ENCODE assay signal across 28 cellular contexts in the genomic region with DNA sequence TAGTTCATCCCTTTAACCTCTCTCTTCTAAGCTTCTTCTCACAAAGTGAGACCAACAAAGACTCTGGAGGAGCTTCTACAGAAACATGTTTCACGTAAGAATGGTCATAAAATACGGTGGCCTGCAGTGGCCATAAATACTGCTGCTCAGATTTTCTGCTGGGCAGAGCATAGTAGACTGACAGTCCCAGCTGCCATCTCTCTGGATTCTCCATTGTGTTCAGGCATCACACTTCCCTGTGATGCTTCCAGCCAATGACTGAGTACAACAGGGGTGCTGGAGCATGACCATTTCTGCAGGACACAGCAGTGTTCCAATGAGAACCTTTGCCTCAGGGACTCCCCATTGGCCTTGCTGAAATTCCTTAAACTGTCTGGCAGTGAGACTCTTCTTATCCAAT.
"Had no signal": no experiment of that assay in that cellular context is flagged by ENCODE, and none has a peak within 500 bp of the region (broad histone marks: within the 10 kb centered on the region; RNA-seq: fewer than 3 reads in every experiment).

No MANE protein-coding gene starts in this region.

- H3K27ac Mint-ChIP-seq: activated CD4-positive, alpha-beta T cell treated with anti-CD3 and anti-CD28 coated beads for 36 hours; activated CD4-positive, alpha-beta T cell treated with anti-CD3 and anti-CD28 coated beads, Interleukin-2, amount 10 ng/mL, durations not matched to agents 24 days and 14 days; activated CD8-positive, alpha-beta T cell treated with anti-CD3 and anti-CD28 coated beads for 36 hours; activated naive CD4-positive, alpha-beta T cell treated with anti-CD3 and anti-CD28 coated beads for 36 hours; activated naive CD4-positive, alpha-beta T cell treated with anti-CD3 and anti-CD28 coated beads, Interleukin-2, amount 50 U/mL, for 24 hours; activated naive CD8-positive, alpha-beta T cell treated with anti-CD3 and anti-CD28 coated beads for 36 hours; activated naive CD8-positive, alpha-beta T cell treated with anti-CD3 and anti-CD28 coated beads, Interleukin-2, amount 50 U/mL, for 24 hours; activated T-helper 2 cell treated with anti-CD3 and anti-CD28 coated beads, Interferon-gamma antibody, Interleukin-2, Interleukin-4, amounts not matched to agents 10 μg/mL and 5 μg/mL and 100 μg/mL, durations not matched to agents 14 hours and 24 hours and 36 hours; brain; T-helper 17 cell; T-helper 2 cell treated with Interferon-gamma antibody and Interleukin-4, amounts not matched to agents 5 μg/mL and 100 μg/mL, for 36 hours had no signal

- H3K27me3 ChIP-seq: ascending aorta, esophagus squamous epithelium, gastroesophageal sphincter, heart right ventricle had no signal

- H3K27me3 Mint-ChIP-seq: activated CD4-positive, alpha-beta T cell treated with anti-CD3 and anti-CD28 coated beads for 36 hours; activated CD4-positive, alpha-beta T cell treated with anti-CD3 and anti-CD28 coated beads, Interleukin-2, amount 10 ng/mL, durations not matched to agents 24 days and 14 days; activated CD8-positive, alpha-beta T cell treated with anti-CD3 and anti-CD28 coated beads for 36 hours; activated naive CD4-positive, alpha-beta T cell treated with anti-CD3 and anti-CD28 coated beads, Interleukin-2, amount 50 U/mL, for 24 hours; activated naive CD8-positive, alpha-beta T cell treated with anti-CD3 and anti-CD28 coated beads for 36 hours; activated naive CD8-positive, alpha-beta T cell treated with anti-CD3 and anti-CD28 coated beads, Interleukin-2, amount 50 U/mL, for 24 hours; brain; central memory CD8-positive, alpha-beta T cell; T-helper 17 cell had no signal

- ATAC-seq: activated CD4-positive, alpha-beta T cell treated with anti-CD3 and anti-CD28 coated beads for 36 hours; activated CD8-positive, alpha-beta T cell treated with anti-CD3 and anti-CD28 coated beads for 36 hours; activated naive CD8-positive, alpha-beta T cell treated with anti-CD3 and anti-CD28 coated beads, Interleukin-2, amount 50 U/mL, for 24 hours; activated T-cell treated with anti-CD3 and anti-CD28 coated beads, Interleukin-2, amount 50 U/mL, for 4 hours; gastroesophageal sphincter; heart right ventricle; T-helper 17 cell had no signal

- H3K36me3 ChIP-seq: ascending aorta, esophagus squamous epithelium, gastroesophageal sphincter, heart right ventricle had no signal

- H3K27ac ChIP-seq: ascending aorta, coronary artery, epithelial cell of prostate, esophagus squamous epithelium, gastroesophageal sphincter, heart right ventricle had no signal

- H3K4me1 Mint-ChIP-seq: activated CD4-positive, alpha-beta T cell treated with anti-CD3 and anti-CD28 coated beads for 36 hours; activated CD4-positive, alpha-beta T cell treated with anti-CD3 and anti-CD28 coated beads, Interleukin-2, amount 10 ng/mL, durations not matched to agents 24 days and 14 days; activated naive CD4-positive, alpha-beta T cell treated with anti-CD3 and anti-CD28 coated beads, Interleukin-2, amount 50 U/mL, for 24 hours; activated naive CD8-positive, alpha-beta T cell treated with anti-CD3 and anti-CD28 coated beads for 36 hours; activated naive CD8-positive, alpha-beta T cell treated with anti-CD3 and anti-CD28 coated beads, Interleukin-2, amount 50 U/mL, for 24 hours; brain; central memory CD8-positive, alpha-beta T cell; T-helper 17 cell had no signal

- H3K4me3 ChIP-seq: ascending aorta, coronary artery, esophagus squamous epithelium, gastroesophageal sphincter, heart right ventricle had no signal

- H3K4me1 ChIP-seq: ascending aorta, esophagus squamous epithelium, gastroesophageal sphincter, heart right ventricle had no signal

- H3K9me3 Mint-ChIP-seq: activated CD4-positive, alpha-beta T cell treated with anti-CD3 and anti-CD28 coated beads, Interleukin-2, amount 10 ng/mL, durations not matched to agents 24 days and 14 days had no signal

- H3K9me3 ChIP-seq: ascending aorta, esophagus squamous epithelium, gastroesophageal sphincter had no signal

- DNase-seq: activated CD4-positive, alpha-beta T cell treated with anti-CD3 and anti-CD28 coated beads for 36 hours; activated CD4-positive, alpha-beta T cell treated with anti-CD3 and anti-CD28 coated beads, Interleukin-2, amount 10 ng/mL, durations not matched to agents 24 days and 14 days; activated CD4-positive, CD25-positive, alpha-beta regulatory T cell; activated CD4-positive, CD25-positive, alpha-beta regulatory T cell treated with anti-CD3 and anti-CD28 coated beads, Interleukin-2, amount 50 U/mL, for 72 hours; activated CD8-positive, alpha-beta memory T cell treated with anti-CD3 and anti-CD28 coated beads for 24 hours; activated CD8-positive, alpha-beta T cell treated with anti-CD3 and anti-CD28 coated beads for 36 hours; activated effector memory CD4-positive, alpha-beta T cell treated with anti-CD3 and anti-CD28 coated beads, Interleukin-2, amount 50 U/mL, for 16 hours; activated naive CD4-positive, alpha-beta T cell treated with anti-CD3 and anti-CD28 coated beads for 36 hours; activated naive CD8-positive, alpha-beta T cell treated with anti-CD3 and anti-CD28 coated beads for 36 hours; activated naive CD8-positive, alpha-beta T cell treated with anti-CD3 and anti-CD28 coated beads, Interleukin-2, amount 50 U/mL, for 24 hours; activated T-cell treated with anti-CD3 and anti-CD28 coated beads, Interleukin-2, amount 50 U/mL, for 4 hours; dermis blood vessel endothelial cell; effector CD8-positive, alpha-beta T cell; esophagus squamous epithelium; foreskin melanocyte; heart right ventricle; T-helper 1 cell; T-helper 17 cell; T1000 had no signal

- H3K4me3 Mint-ChIP-seq: activated CD4-positive, alpha-beta T cell treated with anti-CD3 and anti-CD28 coated beads for 36 hours; activated CD4-positive, alpha-beta T cell treated with anti-CD3 and anti-CD28 coated beads, Interleukin-2, amount 10 ng/mL, durations not matched to agents 24 days and 14 days; activated CD8-positive, alpha-beta T cell treated with anti-CD3 and anti-CD28 coated beads for 36 hours; activated naive CD4-positive, alpha-beta T cell treated with anti-CD3 and anti-CD28 coated beads for 36 hours; activated naive CD4-positive, alpha-beta T cell treated with anti-CD3 and anti-CD28 coated beads, Interleukin-2, amount 50 U/mL, for 24 hours; activated naive CD8-positive, alpha-beta T cell treated with anti-CD3 and anti-CD28 coated beads for 36 hours; activated naive CD8-positive, alpha-beta T cell treated with anti-CD3 and anti-CD28 coated beads, Interleukin-2, amount 50 U/mL, for 24 hours; activated T-cell treated with anti-CD3 and anti-CD28 coated beads, Interleukin-2, amount 50 U/mL, for 4 hours; brain; central memory CD8-positive, alpha-beta T cell; T-helper 17 cell; T-helper 2 cell treated with Interferon-gamma antibody and Interleukin-4, amounts not matched to agents 5 μg/mL and 100 μg/mL, for 36 hours had no signal

- H3K36me3 Mint-ChIP-seq: activated naive CD4-positive, alpha-beta T cell treated with anti-CD3 and anti-CD28 coated beads, Interleukin-2, amount 50 U/mL, for 24 hours; activated naive CD8-positive, alpha-beta T cell treated with anti-CD3 and anti-CD28 coated beads for 36 hours; brain had no signal
